In the genomic region with DNA sequence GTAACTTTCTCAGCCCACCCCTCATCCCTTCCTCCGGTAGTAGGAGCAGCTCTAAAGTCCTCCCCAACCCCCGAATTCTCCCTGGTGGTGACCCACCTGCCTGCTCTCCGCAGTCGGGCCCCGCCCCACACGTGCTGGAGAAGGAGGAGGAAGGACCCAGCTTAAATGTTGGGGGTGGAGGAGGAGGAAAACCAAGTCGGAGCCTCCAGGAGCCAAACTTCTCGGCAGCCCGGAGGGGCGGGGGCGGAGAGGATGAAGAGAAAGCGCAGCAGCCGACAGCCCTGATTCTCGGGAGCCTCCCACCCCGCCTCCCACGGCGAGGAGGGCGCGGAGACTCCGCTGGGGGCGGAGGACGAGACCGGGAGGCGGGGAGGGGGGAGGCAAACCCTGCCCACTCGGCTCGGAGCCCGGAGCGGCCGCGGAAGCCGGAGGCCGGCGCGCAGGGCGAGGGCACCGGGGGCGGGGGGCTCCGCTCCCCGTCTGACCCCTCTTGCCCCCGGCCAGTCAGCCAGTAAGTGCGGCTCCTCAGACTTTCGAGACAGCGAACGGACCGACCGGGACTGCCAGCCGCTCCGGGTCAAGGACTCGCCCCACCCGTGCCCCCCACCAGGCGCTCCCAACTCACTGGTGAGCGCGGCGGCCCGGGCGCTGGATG, we compare ENCODE assay signal across 8 cellular contexts. TPM values are rescaled to one million over a fixed set of nuclear protein-coding genes. Genes with fewer than 3 reads are reported as not detected.
DNase-seq lines count a peak whose midpoint lies in the region; ATAC-seq, FAIRE-seq and TF ChIP-seq lines count a peak whose summit lies in the region.

A gene with protein sequence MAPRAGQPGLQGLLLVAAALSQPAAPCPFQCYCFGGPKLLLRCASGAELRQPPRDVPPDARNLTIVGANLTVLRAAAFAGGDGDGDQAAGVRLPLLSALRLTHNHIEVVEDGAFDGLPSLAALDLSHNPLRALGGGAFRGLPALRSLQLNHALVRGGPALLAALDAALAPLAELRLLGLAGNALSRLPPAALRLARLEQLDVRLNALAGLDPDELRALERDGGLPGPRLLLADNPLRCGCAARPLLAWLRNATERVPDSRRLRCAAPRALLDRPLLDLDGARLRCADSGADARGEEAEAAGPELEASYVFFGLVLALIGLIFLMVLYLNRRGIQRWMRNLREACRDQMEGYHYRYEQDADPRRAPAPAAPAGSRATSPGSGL (plus strand): TSS at position 394 of the 655 bp plus-strand sequence. CDS start 276 bp downstream, outside the sequence.

- BruUV-seq in HepG2 (replicated peaks; lab: Mats Ljungman, UMichigan): no TSS peak

- peak within 1 kb of the TSS; percentile 79 for H3K4me2 ChIP-seq in HepG2 (ENCODE audit: low read depth, low read length)

- peaks cover 15% of the 10 kb centered on the region; the same call in 1 of the 2 replicates for H3K4me1 ChIP-seq in HepG2 (ENCODE audit: insufficient read depth, low read length)

- POLR2A ChIA-PET in BJ (lab: Charles Lee): no interaction called here
- POLR2A ChIA-PET in HepG2 (lab: Yijun Ruan, JAX): interaction anchor here (1.8 to 2.5 kb wide), 2 partner anchors 36 to 96 kb away, joined by 6 to 10 read pairs; no protein-coding TSS in a partner anchor

- no peak within 1 kb of the TSS for H3K9ac ChIP-seq in HepG2 (ENCODE audit: insufficient read depth, low read depth, low read length)

- peak within 1 kb of the TSS in 3 of 4 donors; percentile 34 to 83 (median 78) for H3K4me3 Mint-ChIP-seq in IgD-negative memory B cell
- peak within 1 kb of the TSS; percentile 75 for H3K4me3 Mint-ChIP-seq in stimulated activated naive CD8-positive, alpha-beta T cell treated with anti-CD3 and anti-CD28 coated beads, Interleukin-15, Interleukin-2, amounts not matched to agents 100 ng/mL and 50 ng/mL, for 24 hours

- TF ChIP-seq CTCF in BJ (IDR thresholded peaks at IDR 0.05; ENCODE audit: insufficient read depth, low read depth, low read length) (no peak), HepG2 (CRISPR knock-in tag; IDR thresholded peaks at IDR 0.05) (no peak)

- H3K79me2 ChIP-seq in HepG2 (ENCODE audit: insufficient read depth, low read length): no peaks in the 10 kb centered on the region

- no peaks in the 10 kb centered on the region for H3K9me3 Mint-ChIP-seq in IgD-negative memory B cell
- no peaks in the 10 kb centered on the region for H3K9me3 Mint-ChIP-seq in stimulated activated naive CD8-positive, alpha-beta T cell treated with anti-CD3 and anti-CD28 coated beads, Interleukin-15, Interleukin-2, amounts not matched to agents 100 ng/mL and 50 ng/mL, for 24 hours

- DNase-seq in BJ (ENCODE audit: low read depth) (no peak), amniotic epithelial cell (ENCODE audit: low read depth) (peak; percentile 8), HepG2 (ENCODE audit: low spot score) (no peak), pons (ENCODE audit: low spot score) (no peak)

- peaks cover 0 to 6% (median 2%) of the 10 kb centered on the region in 3 donors for H3K4me1 Mint-ChIP-seq in IgD-negative memory B cell
- H3K4me1 Mint-ChIP-seq in stimulated activated naive CD8-positive, alpha-beta T cell treated with anti-CD3 and anti-CD28 coated beads, Interleukin-15, Interleukin-2, amounts not matched to agents 100 ng/mL and 50 ng/mL, for 24 hours (ENCODE audit: low read depth): peaks cover 13% of the 10 kb centered on the region

- H3K9me3 ChIP-seq in HepG2 (ENCODE audit: low read length): no peaks in the 10 kb centered on the region

- peaks cover 40% of the 10 kb centered on the region for H3K27me3 ChIP-seq in BJ (ENCODE audit: control insufficient read depth, insufficient read depth, low read length)
- peaks cover 15 to 56% of the 10 kb centered on the region in 2 experiments; a peak in 4 of 5 replicates for H3K27me3 ChIP-seq in HepG2 (ENCODE audit: control insufficient read depth in 1 of 2, insufficient read depth in 2 of 2, low read length in 2 of 2)

- FAIRE-seq in HepG2 (lab: Jason Lieb, UNC): no peak

- TF ChIP-seq POLR2A in HepG2 (IDR thresholded peaks at IDR 0.05; ENCODE audit: insufficient read depth in 1 of 2, low read depth in 2 of 2, low read length in 2 of 2): no peak

- H3K36me3 ChIP-seq in BJ (ENCODE audit: control insufficient read depth, insufficient read depth, low read length): no peaks in the 10 kb centered on the region
- no peaks in the 10 kb centered on the region for H3K36me3 ChIP-seq in HepG2 (replicated peaks in 1 of 2; ENCODE audit: control insufficient read depth in 1 of 2, insufficient read depth in 2 of 2, low read length in 2 of 2)

- intact Hi-C loops in HepG2 (cut with micrococcal nuclease; ENCODE audit: unreplicated experiment): loop anchor here (2.0 kb wide), 1 partner anchor 100 kb away; no protein-coding TSS in a partner anchor

- CTCF ChIA-PET in BJ (lab: Yijun Ruan, JAX) (interaction anchor here (0.7 to 7.0 kb wide), 19 partner anchors 9 to 314 kb away, joined by 3 to 66 read pairs (median 6); no protein-coding TSS in a partner anchor), HepG2 (lab: Yijun Ruan, JAX; ENCODE audit: low intra/inter-chr PET ratio, low total read pairs) (interaction anchor here (0.9 to 2.4 kb wide), 5 partner anchors 8 to 217 kb away, joined by 3 to 43 read pairs (median 6); no protein-coding TSS in a partner anchor)

- H3K4me3 ChIP-seq in BJ (ENCODE audit: low read depth, low read length): peak within 1 kb of the TSS; percentile 22
- H3K4me3 ChIP-seq in HepG2 (replicated peaks in 1 of 3; ENCODE audit: insufficient read depth in 1 of 3, low read depth in 2 of 3, low read length in 3 of 3): peak within 1 kb of the TSS; percentile 44 to 74 (median 46); a peak in 5 of 6 replicates

- WGBS in HepG2 (ENCODE audit: low lambda C conversion rate): 12% methylated on average over 21 of the region's 56 CpGs

- H3K36me3 Mint-ChIP-seq in IgD-negative memory B cell: no peaks in the 10 kb centered on the region
- no peaks in the 10 kb centered on the region for H3K36me3 Mint-ChIP-seq in stimulated activated naive CD8-positive, alpha-beta T cell treated with anti-CD3 and anti-CD28 coated beads, Interleukin-15, Interleukin-2, amounts not matched to agents 100 ng/mL and 50 ng/mL, for 24 hours (ENCODE audit: low read depth)

- in situ Hi-C loops in HepG2 (cut with HindIII; ENCODE audit: extremely low pct_ligation_motif_present, low pct_unique_long_range_greater_than_20kb): loop anchor here (10.0 kb wide), 1 partner anchor 306 kb away; no protein-coding TSS in a partner anchor

- H2AFZ ChIP-seq in HepG2 (ENCODE audit: low read length): no peak within 1 kb of the TSS

- ATAC-seq in HepG2 (no peak), HG02885 (IDR thresholded peaks at IDR 0.05; ENCODE audit: poor library complexity, unreplicated experiment) (no peak), GM21447 (IDR thresholded peaks at IDR 0.05; ENCODE audit: unreplicated experiment) (no peak)

- TF ChIP-seq RAD21 in HepG2 (CRISPR knock-in tag; IDR thresholded peaks at IDR 0.05): no peak

- H3K27ac Mint-ChIP-seq in IgD-negative memory B cell: no peak within 1 kb of the TSS
- H3K27ac Mint-ChIP-seq in stimulated activated naive CD8-positive, alpha-beta T cell treated with anti-CD3 and anti-CD28 coated beads, Interleukin-15, Interleukin-2, amounts not matched to agents 100 ng/mL and 50 ng/mL, for 24 hours: no peak within 1 kb of the TSS

- no peak within 1 kb of the TSS for H3K27ac ChIP-seq in HepG2 (ENCODE audit: extremely low read length, insufficient read depth, low read length)

- peaks cover 53% of the 10 kb centered on the region for H3K27me3 Mint-ChIP-seq in IgD-negative memory B cell
- peaks cover 44% of the 10 kb centered on the region for H3K27me3 Mint-ChIP-seq in stimulated activated naive CD8-positive, alpha-beta T cell treated with anti-CD3 and anti-CD28 coated beads, Interleukin-15, Interleukin-2, amounts not matched to agents 100 ng/mL and 50 ng/mL, for 24 hours

- 0 out of 2 replicates have a peak, but pooled peaks cover 2% of the 10 kb centered on the region for H4K20me1 ChIP-seq in HepG2 (ENCODE audit: insufficient read depth, low read length)

- TF ChIP-seq EP300 in HepG2 (IDR thresholded peaks at IDR 0.05; ENCODE audit: low read depth in 2 of 2, low read length in 2 of 2): no peak
- TF ChIP-seq EP300 in HepG2 (CRISPR knock-in tag; IDR thresholded peaks at IDR 0.05; ENCODE audit: borderline replicate concordance): no peak

RNA-seq across cellular contexts. Expression of the gene that starts here (rescaled TPM):
- not detected in 2 replicates for polyA plus RNA-seq in BJ (2011; rRNA removed)
- polyA minus RNA-seq in BJ (2011; rRNA and poly(A)+ RNA removed): not detected in 2 replicates
- polyA plus RNA-seq in IgD-negative memory B cell: not detected
- total RNA-seq in HepG2 (2016; rRNA removed; fragmentation: Illumina TruSeq; extraction: Trizol): not detected in 2 replicates
- total RNA-seq in HepG2 (2016; cell fraction: cytosol; rRNA removed; fragmentation: Illumina TruSeq; extraction: Trizol; ENCODE audit: low read depth): not detected in 2 replicates
- not detected in 2 replicates for total RNA-seq in HepG2 (2016; cell fraction: insoluble cytoplasmic fraction; rRNA removed; fragmentation: Illumina TruSeq; extraction: Trizol)
- total RNA-seq in HepG2 (2016; cell fraction: membrane; rRNA removed; fragmentation: Illumina TruSeq; extraction: Trizol): not detected in 2 replicates
- not detected in 2 replicates for total RNA-seq in HepG2 (2016; cell fraction: nucleus; rRNA removed; fragmentation: Illumina TruSeq; extraction: Trizol)
- polyA plus RNA-seq in HepG2 (2011; rRNA removed): not detected in 2 replicates
- not detected in 2 replicates for polyA plus RNA-seq in HepG2 (2011; cell fraction: cytosol; rRNA removed)
- polyA plus RNA-seq in HepG2 (2011; cell fraction: nucleus; rRNA removed): 0.05 TPM in 1 of 2 replicates, not detected in the other
- polyA plus RNA-seq in HepG2 (2012): not detected in 2 replicates
- not detected in 2 replicates for polyA plus RNA-seq in HepG2 (2016; cell fraction: cytosol; fragmentation: Illumina TruSeq; extraction: Trizol; ENCODE audit: low read depth)
- polyA plus RNA-seq in HepG2 (2016; cell fraction: insoluble cytoplasmic fraction; fragmentation: Illumina TruSeq; extraction: Trizol; ENCODE audit: low read depth): not detected in 2 replicates
- polyA plus RNA-seq in HepG2 (2016; cell fraction: membrane; fragmentation: Illumina TruSeq; extraction: Trizol; ENCODE audit: low read depth): 0.07 and 0.18 TPM in 2 replicates
- polyA plus RNA-seq in HepG2 (2016; cell fraction: nucleus; fragmentation: Illumina TruSeq; extraction: Trizol; ENCODE audit: insufficient read depth, low read depth): not detected in 2 replicates
- polyA minus RNA-seq in HepG2 (2011; rRNA and poly(A)+ RNA removed; ENCODE audit: low replicate concordance): not detected in 2 replicates
- not detected in 2 replicates for polyA minus RNA-seq in HepG2 (2011; cell fraction: cytosol; rRNA and poly(A)+ RNA removed)
- 0.12 TPM in 1 of 2 replicates, not detected in the other for polyA minus RNA-seq in HepG2 (2011; cell fraction: nucleus; rRNA and poly(A)+ RNA removed)
